Comparison of ENCODE assay signal across 2 cellular contexts in genomic region chr21:16241500-16241963, GRCh38.
A peak's percentile ranks its signal among the peaks of the same experiment; 100 is the strongest.
TF ChIP-seq lines count a peak whose summit lies in the region.

No MANE protein-coding gene starts in this region.

TF ChIP-seq in GM23338, 12 proteins besides CTCF, POLR2A, EP300 and RAD21:
- TF ChIP-seq ETS1 (IDR thresholded peaks at IDR 0.05), result peak; percentile 39; the same call in 1 of the 2 replicates
- TF ChIP-seq NANOG (IDR thresholded peaks at IDR 0.05; ENCODE audit: borderline replicate concordance), result peak; percentile 92
- peak; percentile 43; the same call in 1 of the 2 replicates for TF ChIP-seq ZNF462 (CRISPR knock-in tag; IDR thresholded peaks at IDR 0.05)
- TF ChIP-seq REST (IDR thresholded peaks at IDR 0.05; ENCODE audit: unreplicated experiment), result no peak
TF ChIP-seq in GM23338: peak in this region for 3.

TF ChIP-seq in endothelial cell of umbilical vein, 7 proteins besides CTCF, POLR2A, EP300 and RAD21:
- TF ChIP-seq MYC (IDR thresholded peaks at IDR 0.05; ENCODE audit: low read depth, low read length) (no peak), JUN (IDR thresholded peaks at IDR 0.05; ENCODE audit: borderline replicate concordance, insufficient read depth, insufficient read length, low read depth) (peak; percentile 40), MAX (IDR thresholded peaks at IDR 0.05; ENCODE audit: insufficient read depth, insufficient read length) (no peak), GATA2 (IDR thresholded peaks at IDR 0.05; ENCODE audit: insufficient read depth, insufficient read length, low read depth, low read length) (peak; percentile 75), FOS (IDR thresholded peaks at IDR 0.05; ENCODE audit: borderline replicate concordance, insufficient read depth, low read length) (no peak), EZH2 (IDR thresholded peaks at IDR 0.05; ENCODE audit: borderline replicate concordance, low read depth, low read length, severe bottlenecking) (no peak), POLR2AphosphoS5 (IDR thresholded peaks at IDR 0.05; ENCODE audit: insufficient read depth, low read depth, low read length) (peak; percentile 24)
